1 cellular context compared by ENCODE assay signal in the genomic region with DNA sequence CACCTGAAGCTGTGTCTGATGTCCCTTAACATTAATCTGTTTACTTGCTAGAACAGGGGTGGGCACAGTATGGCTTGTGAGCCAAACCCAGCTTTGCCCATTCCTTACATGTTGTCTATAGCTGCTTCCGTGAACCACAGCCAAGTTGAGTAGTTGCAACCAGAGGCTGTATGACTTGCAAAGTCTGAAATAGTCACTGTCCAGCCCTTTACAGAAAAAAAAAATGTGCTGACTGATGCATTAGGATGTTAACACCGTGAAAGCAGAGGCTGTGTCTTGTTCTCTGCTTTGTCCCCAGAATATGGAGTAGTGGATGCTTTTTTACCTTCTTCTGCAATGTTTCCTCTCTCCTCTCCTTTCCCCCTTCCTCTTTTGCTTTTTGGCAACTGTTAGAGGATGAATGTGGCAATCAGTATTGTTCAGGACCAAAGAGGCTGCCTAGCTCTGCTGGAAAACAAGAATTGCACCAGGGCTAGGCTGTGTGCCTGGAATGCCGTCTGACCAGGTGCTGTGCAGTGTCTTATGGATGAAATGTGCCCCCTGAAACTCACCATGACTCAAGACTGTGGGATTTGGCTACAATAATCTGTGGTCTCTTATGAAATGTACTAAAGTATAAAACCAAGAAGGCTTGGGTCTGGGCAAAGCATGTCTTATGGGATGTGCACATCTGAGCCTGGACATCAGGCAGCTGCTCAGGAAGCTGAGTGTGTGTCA.
TF ChIP-seq lines count a peak whose summit lies in the region.

No MANE protein-coding gene starts in this region.

TF ChIP-seq in HCT116, 20 proteins besides CTCF, POLR2A, EP300 and RAD21 (continued from another document):
- TF ChIP-seq, protein P1, sequence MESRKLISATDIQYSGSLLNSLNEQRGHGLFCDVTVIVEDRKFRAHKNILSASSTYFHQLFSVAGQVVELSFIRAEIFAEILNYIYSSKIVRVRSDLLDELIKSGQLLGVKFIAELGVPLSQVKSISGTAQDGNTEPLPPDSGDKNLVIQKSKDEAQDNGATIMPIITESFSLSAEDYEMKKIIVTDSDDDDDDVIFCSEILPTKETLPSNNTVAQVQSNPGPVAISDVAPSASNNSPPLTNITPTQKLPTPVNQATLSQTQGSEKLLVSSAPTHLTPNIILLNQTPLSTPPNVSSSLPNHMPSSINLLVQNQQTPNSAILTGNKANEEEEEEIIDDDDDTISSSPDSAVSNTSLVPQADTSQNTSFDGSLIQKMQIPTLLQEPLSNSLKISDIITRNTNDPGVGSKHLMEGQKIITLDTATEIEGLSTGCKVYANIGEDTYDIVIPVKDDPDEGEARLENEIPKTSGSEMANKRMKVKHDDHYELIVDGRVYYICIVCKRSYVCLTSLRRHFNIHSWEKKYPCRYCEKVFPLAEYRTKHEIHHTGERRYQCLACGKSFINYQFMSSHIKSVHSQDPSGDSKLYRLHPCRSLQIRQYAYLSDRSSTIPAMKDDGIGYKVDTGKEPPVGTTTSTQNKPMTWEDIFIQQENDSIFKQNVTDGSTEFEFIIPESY (IDR thresholded peaks at IDR 0.05; ENCODE audit: extremely low read depth, insufficient replicate concordance, low read length) = no peak
- TF ChIP-seq SRF (IDR thresholded peaks at IDR 0.05; ENCODE audit: low read depth) (no peak), YY1 (IDR thresholded peaks at IDR 0.05; ENCODE audit: extremely low read depth, insufficient replicate concordance, low read depth, low read length) (no peak), ELF1 (IDR thresholded peaks at IDR 0.05; ENCODE audit: borderline replicate concordance, low read depth) (no peak), EGR1 (IDR thresholded peaks at IDR 0.05; ENCODE audit: low read depth) (no peak), POLR2AphosphoS5 (IDR thresholded peaks at IDR 0.05; ENCODE audit: low read depth, low read length) (no peak), EZH2 (IDR thresholded peaks at IDR 0.05) (no peak)
